In genomic region chr3:26562324-26562723, GRCh38 we compare ENCODE assay signal across 24 cellular contexts.
"Had no signal": no experiment of that assay in that cellular context is flagged by ENCODE, and none has a peak within 500 bp of the region (broad histone marks: within the 10 kb centered on the region; RNA-seq: fewer than 3 reads in every experiment).

No MANE protein-coding gene starts in this region.

- H3K36me3 Mint-ChIP-seq: immature natural killer cell; naive thymus-derived CD4-positive, alpha-beta T cell had no signal

- H3K4me1 Mint-ChIP-seq: endodermal cell; immature natural killer cell; naive thymus-derived CD4-positive, alpha-beta T cell had no signal

- H3K4me3 Mint-ChIP-seq: dendritic cell treated with granulocyte-macrophage colony-stimulating factor and Interleukin-4, amounts not matched to agents 40 ng/mL and 50 ng/mL, for 4 days; effector memory CD8-positive, alpha-beta T cell; endodermal cell; immature natural killer cell; naive thymus-derived CD4-positive, alpha-beta T cell had no signal

- H3K9me3 Mint-ChIP-seq: endodermal cell had no signal

- H3K79me2 ChIP-seq: hepatocyte had no signal

- DNase-seq: colonic mucosa; cortex of kidney; effector CD8-positive, alpha-beta T cell; effector memory CD8-positive, alpha-beta T cell; endodermal cell; erythroblast; esophagus squamous epithelium; foreskin fibroblast; foreskin melanocyte; gastrocnemius medialis; heart left ventricle; hypothalamus; immature natural killer cell; islet precursor cell; kidney; kidney glomerular epithelial cell; left lung; lower lobe of right lung; mesenchymal stem cell; midbrain; naive thymus-derived CD4-positive, alpha-beta T cell had no signal

- H3K27ac ChIP-seq: colonic mucosa, epithelial cell of prostate, esophagus squamous epithelium, gastrocnemius medialis, hepatocyte, left lung, lower lobe of right lung had no signal

- H3K4me2 ChIP-seq: hepatocyte had no signal

- H3K4me1 ChIP-seq: colonic mucosa, esophagus squamous epithelium, gastrocnemius medialis, left lung, lower lobe of right lung had no signal

- H3K27me3 Mint-ChIP-seq: dendritic cell treated with granulocyte-macrophage colony-stimulating factor and Interleukin-4, amounts not matched to agents 40 ng/mL and 50 ng/mL, for 4 days; effector memory CD8-positive, alpha-beta T cell; naive thymus-derived CD4-positive, alpha-beta T cell had no signal

- H3K4me3 ChIP-seq: colonic mucosa, esophagus squamous epithelium, gastrocnemius medialis, heart left ventricle, hepatocyte, left lung, lower lobe of right lung had no signal

- H3K9me3 ChIP-seq: colonic mucosa, esophagus squamous epithelium, gastrocnemius medialis, heart left ventricle, lower lobe of right lung had no signal

- H3K27me3 ChIP-seq: colonic mucosa, esophagus squamous epithelium, gastrocnemius medialis, heart left ventricle, hepatocyte, left lung had no signal

- H3K27ac Mint-ChIP-seq: dendritic cell treated with granulocyte-macrophage colony-stimulating factor and Interleukin-4, amounts not matched to agents 40 ng/mL and 50 ng/mL, for 4 days; effector memory CD8-positive, alpha-beta T cell; endodermal cell; immature natural killer cell; naive thymus-derived CD4-positive, alpha-beta T cell had no signal

- H2AFZ ChIP-seq: hepatocyte had no signal

- H3K36me3 ChIP-seq: colonic mucosa, esophagus squamous epithelium, gastrocnemius medialis, heart left ventricle, left lung, lower lobe of right lung had no signal
